In the genomic region with DNA sequence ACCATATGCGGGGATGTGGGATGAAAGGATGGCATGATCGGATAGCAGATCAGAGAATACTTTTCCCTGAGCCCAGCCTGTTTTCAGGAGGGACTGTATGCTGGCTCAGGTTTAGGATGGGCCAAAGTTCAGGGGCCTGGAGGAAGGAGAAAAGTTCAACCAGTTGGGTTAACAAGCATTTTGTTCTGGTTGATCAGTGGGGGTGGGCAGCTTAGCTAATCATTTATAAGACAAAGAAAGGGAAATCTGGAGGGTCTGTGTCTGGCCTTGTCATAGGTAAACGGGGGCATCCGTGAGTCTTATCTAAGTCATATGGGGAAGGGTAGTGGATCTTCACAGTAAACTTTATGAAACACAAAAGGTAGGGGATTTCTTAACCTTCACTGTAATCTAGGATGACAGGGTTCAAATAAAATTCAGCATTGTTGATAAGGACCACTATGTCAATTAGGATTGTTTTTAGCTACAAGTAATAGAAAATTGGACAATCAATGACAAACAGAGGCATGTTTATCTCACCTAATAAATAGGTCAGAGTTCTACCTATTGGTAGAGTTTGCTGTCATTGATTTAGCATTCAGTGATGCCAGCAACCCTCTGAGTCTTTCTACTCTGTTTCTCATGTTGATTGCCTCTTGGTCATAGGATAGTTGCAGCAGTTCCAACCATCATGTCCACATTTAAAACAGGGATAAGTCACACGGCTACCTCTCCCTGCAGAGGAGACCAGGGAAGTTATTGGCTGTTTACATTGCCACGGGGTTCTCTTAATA, we compare ENCODE assay signal across 1 cellular context.
TF ChIP-seq lines count a peak whose summit lies in the region.

No MANE protein-coding gene starts in this region.

TF ChIP-seq in HepG2, 621 proteins besides CTCF, POLR2A, EP300 and RAD21 (continued from another document and continues in another):
- TF ChIP-seq SP140L (CRISPR knock-in tag; IDR thresholded peaks at IDR 0.05; ENCODE audit: borderline replicate concordance) = no peak
- no peak for TF ChIP-seq CENPX (CRISPR knock-in tag; IDR thresholded peaks at IDR 0.05)
- no peak for TF ChIP-seq SOX6 (IDR thresholded peaks at IDR 0.05)
- peak; percentile 84 for TF ChIP-seq SOX6 (CRISPR knock-in tag; IDR thresholded peaks at IDR 0.05)
- no peak for TF ChIP-seq RFXAP (CRISPR knock-in tag; IDR thresholded peaks at IDR 0.05; ENCODE audit: borderline replicate concordance)
- peak; percentile 54; the same call in 1 of the 2 replicates for TF ChIP-seq ATF2 (CRISPR knock-in tag; IDR thresholded peaks at IDR 0.05)
- TF ChIP-seq ZBTB7B (CRISPR knock-in tag; IDR thresholded peaks at IDR 0.05) = peak; percentile 63; the same call in 1 of the 2 replicates
- TF ChIP-seq, protein P1, sequence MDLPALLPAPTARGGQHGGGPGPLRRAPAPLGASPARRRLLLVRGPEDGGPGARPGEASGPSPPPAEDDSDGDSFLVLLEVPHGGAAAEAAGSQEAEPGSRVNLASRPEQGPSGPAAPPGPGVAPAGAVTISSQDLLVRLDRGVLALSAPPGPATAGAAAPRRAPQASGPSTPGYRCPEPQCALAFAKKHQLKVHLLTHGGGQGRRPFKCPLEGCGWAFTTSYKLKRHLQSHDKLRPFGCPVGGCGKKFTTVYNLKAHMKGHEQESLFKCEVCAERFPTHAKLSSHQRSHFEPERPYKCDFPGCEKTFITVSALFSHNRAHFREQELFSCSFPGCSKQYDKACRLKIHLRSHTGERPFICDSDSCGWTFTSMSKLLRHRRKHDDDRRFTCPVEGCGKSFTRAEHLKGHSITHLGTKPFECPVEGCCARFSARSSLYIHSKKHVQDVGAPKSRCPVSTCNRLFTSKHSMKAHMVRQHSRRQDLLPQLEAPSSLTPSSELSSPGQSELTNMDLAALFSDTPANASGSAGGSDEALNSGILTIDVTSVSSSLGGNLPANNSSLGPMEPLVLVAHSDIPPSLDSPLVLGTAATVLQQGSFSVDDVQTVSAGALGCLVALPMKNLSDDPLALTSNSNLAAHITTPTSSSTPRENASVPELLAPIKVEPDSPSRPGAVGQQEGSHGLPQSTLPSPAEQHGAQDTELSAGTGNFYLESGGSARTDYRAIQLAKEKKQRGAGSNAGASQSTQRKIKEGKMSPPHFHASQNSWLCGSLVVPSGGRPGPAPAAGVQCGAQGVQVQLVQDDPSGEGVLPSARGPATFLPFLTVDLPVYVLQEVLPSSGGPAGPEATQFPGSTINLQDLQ (CRISPR knock-in tag; IDR thresholded peaks at IDR 0.05) = no peak
- no peak for TF ChIP-seq DNMT1 (CRISPR knock-in tag; IDR thresholded peaks at IDR 0.05)
- no peak for TF ChIP-seq SP1 (IDR thresholded peaks at IDR 0.05)
- no peak for TF ChIP-seq SP1 (CRISPR knock-in tag; IDR thresholded peaks at IDR 0.05)
- TF ChIP-seq HNRNPH1 (optimal IDR thresholded peaks at IDR 0.05; ENCODE audit: low read depth, low read length) = no peak
- no peak for TF ChIP-seq NONO (IDR thresholded peaks at IDR 0.05)
- no peak for TF ChIP-seq NONO (CRISPR knock-in tag; conservative IDR thresholded peaks at IDR 0.05)
- TF ChIP-seq GFI1 (CRISPR knock-in tag; IDR thresholded peaks at IDR 0.05; ENCODE audit: borderline replicate concordance) = peak; percentile 49; the same call in 1 of the 2 replicates
- TF ChIP-seq PHF21A (CRISPR knock-in tag; IDR thresholded peaks at IDR 0.05) = peak; percentile 76; the same call in 1 of the 2 replicates
- no peak for TF ChIP-seq RCOR2 (CRISPR knock-in tag; IDR thresholded peaks at IDR 0.05)
- TF ChIP-seq TCF7 (IDR thresholded peaks at IDR 0.05; ENCODE audit: low read depth) = 0 out of 2 replicates have a peak, but pooled peaks have one; percentile 15
- no peak for TF ChIP-seq KDM3A (CRISPR knock-in tag; IDR thresholded peaks at IDR 0.05; ENCODE audit: low read depth)
- TF ChIP-seq KMT2A (CRISPR knock-in tag; IDR thresholded peaks at IDR 0.05) = 0 out of 2 replicates have a peak, but pooled peaks have one; percentile 23
- TF ChIP-seq RORA (CRISPR knock-in tag; IDR thresholded peaks at IDR 0.05) = no peak
- TF ChIP-seq SALL1 (CRISPR knock-in tag; IDR thresholded peaks at IDR 0.05) = peak; percentile 69
- TF ChIP-seq ZNF674 (CRISPR knock-in tag; IDR thresholded peaks at IDR 0.05; ENCODE audit: low read depth) = no peak
- no peak for TF ChIP-seq ELK4 (CRISPR knock-in tag; IDR thresholded peaks at IDR 0.05; ENCODE audit: borderline replicate concordance)
- TF ChIP-seq FOXJ3 (CRISPR knock-in tag; IDR thresholded peaks at IDR 0.05; ENCODE audit: borderline replicate concordance) = no peak; the same call in 1 of the 2 replicates
- no peak for TF ChIP-seq SETDB1 (CRISPR knock-in tag; IDR thresholded peaks at IDR 0.05; ENCODE audit: borderline replicate concordance)
- no peak for TF ChIP-seq ZNF788 (CRISPR knock-in tag; IDR thresholded peaks at IDR 0.05; ENCODE audit: borderline replicate concordance)
- TF ChIP-seq ZNF343 (CRISPR knock-in tag; IDR thresholded peaks at IDR 0.05) = 0 out of 2 replicates have a peak, but pooled peaks have one; percentile 38
- no peak for TF ChIP-seq MXI1 (IDR thresholded peaks at IDR 0.05; ENCODE audit: borderline replicate concordance, low read depth, low read length)
- TF ChIP-seq, protein P2, sequence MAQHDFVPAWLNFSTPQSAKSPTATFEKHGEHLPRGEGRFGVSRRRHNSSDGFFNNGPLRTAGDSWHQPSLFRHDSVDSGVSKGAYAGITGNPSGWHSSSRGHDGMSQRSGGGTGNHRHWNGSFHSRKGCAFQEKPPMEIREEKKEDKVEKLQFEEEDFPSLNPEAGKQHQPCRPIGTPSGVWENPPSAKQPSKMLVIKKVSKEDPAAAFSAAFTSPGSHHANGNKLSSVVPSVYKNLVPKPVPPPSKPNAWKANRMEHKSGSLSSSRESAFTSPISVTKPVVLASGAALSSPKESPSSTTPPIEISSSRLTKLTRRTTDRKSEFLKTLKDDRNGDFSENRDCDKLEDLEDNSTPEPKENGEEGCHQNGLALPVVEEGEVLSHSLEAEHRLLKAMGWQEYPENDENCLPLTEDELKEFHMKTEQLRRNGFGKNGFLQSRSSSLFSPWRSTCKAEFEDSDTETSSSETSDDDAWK (CRISPR knock-in tag; IDR thresholded peaks at IDR 0.05) = no peak
- no peak for TF ChIP-seq ZNF296 (CRISPR knock-in tag; conservative IDR thresholded peaks at IDR 0.05)
- TF ChIP-seq, protein P3, sequence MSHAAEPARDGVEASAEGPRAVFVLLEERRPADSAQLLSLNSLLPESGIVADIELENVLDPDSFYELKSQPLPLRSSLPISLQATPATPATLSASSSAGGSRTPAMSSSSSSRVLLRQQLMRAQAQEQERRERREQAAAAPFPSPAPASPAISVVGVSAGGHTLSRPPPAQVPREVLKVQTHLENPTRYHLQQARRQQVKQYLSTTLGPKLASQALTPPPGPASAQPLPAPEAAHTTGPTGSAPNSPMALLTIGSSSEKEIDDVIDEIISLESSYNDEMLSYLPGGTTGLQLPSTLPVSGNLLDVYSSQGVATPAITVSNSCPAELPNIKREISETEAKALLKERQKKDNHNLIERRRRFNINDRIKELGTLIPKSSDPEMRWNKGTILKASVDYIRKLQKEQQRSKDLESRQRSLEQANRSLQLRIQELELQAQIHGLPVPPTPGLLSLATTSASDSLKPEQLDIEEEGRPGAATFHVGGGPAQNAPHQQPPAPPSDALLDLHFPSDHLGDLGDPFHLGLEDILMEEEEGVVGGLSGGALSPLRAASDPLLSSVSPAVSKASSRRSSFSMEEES (CRISPR knock-in tag; IDR thresholded peaks at IDR 0.05) = no peak; the same call in 1 of the 2 replicates
- TF ChIP-seq AHR (CRISPR knock-in tag; IDR thresholded peaks at IDR 0.05) = no peak
- no peak for TF ChIP-seq FOXO1 (CRISPR knock-in tag; IDR thresholded peaks at IDR 0.05)
- no peak for TF ChIP-seq NR0B2 (CRISPR knock-in tag; IDR thresholded peaks at IDR 0.05)
- TF ChIP-seq ZNF569 (CRISPR knock-in tag; IDR thresholded peaks at IDR 0.05; ENCODE audit: borderline replicate concordance) = no peak
- no peak for TF ChIP-seq ZNF333 (CRISPR knock-in tag; IDR thresholded peaks at IDR 0.05; ENCODE audit: borderline replicate concordance)
- TF ChIP-seq, protein P4, sequence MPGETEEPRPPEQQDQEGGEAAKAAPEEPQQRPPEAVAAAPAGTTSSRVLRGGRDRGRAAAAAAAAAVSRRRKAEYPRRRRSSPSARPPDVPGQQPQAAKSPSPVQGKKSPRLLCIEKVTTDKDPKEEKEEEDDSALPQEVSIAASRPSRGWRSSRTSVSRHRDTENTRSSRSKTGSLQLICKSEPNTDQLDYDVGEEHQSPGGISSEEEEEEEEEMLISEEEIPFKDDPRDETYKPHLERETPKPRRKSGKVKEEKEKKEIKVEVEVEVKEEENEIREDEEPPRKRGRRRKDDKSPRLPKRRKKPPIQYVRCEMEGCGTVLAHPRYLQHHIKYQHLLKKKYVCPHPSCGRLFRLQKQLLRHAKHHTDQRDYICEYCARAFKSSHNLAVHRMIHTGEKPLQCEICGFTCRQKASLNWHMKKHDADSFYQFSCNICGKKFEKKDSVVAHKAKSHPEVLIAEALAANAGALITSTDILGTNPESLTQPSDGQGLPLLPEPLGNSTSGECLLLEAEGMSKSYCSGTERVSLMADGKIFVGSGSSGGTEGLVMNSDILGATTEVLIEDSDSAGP (CRISPR knock-in tag; IDR thresholded peaks at IDR 0.05; ENCODE audit: borderline replicate concordance) = no peak
- TF ChIP-seq ZNF274 (CRISPR knock-in tag; IDR thresholded peaks at IDR 0.05) = no peak
- TF ChIP-seq RELA (CRISPR knock-in tag; IDR thresholded peaks at IDR 0.05) = no peak
- no peak for TF ChIP-seq RFX3 (CRISPR knock-in tag; IDR thresholded peaks at IDR 0.05)
- no peak for TF ChIP-seq MXD3 (CRISPR knock-in tag; IDR thresholded peaks at IDR 0.05)
- TF ChIP-seq HMGXB3 (CRISPR knock-in tag; IDR thresholded peaks at IDR 0.05; ENCODE audit: borderline replicate concordance) = no peak
- TF ChIP-seq SRF (IDR thresholded peaks at IDR 0.05; ENCODE audit: low read depth, low read length) = no peak
- no peak; the same call in 1 of the 2 replicates for TF ChIP-seq PAWR (CRISPR knock-in tag; IDR thresholded peaks at IDR 0.05; ENCODE audit: borderline replicate concordance)
